In the genomic region with DNA sequence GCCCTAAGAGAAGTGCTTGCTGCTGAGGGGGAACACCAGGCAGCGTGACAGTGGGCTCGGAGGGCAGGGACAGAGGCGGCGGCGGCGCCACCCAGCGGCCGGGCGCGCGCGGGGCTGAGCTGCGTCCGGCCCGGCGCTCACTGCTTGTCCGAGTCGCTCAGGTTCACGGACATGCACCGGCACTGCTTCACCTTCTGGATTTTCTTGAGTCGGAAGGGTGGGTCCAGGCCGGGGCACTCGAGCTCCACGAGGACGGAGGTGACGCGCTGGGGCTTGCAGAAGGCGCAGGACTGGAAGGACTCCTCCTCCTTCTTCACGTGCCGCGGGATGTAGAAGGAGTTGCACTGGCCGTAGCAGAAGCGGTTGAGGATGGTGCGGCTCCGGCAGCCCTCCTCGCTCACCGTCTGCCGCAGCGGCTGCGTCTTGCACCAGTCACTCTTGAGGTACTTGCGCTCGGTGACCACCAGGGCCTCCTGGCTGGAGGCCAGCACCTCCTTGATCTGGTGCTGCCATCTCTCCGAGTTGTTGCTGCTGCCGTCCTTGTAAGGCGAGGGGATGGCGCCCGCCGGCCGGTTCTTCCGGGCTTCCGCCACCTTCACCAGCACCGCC, we compare ENCODE assay signal across 10 cellular contexts.
A peak's percentile ranks its signal among the peaks of the same experiment; 100 is the strongest.
DNase-seq lines count a peak whose midpoint lies in the region; TF ChIP-seq lines count a peak whose summit lies in the region.
"Had no signal": no experiment of that assay in that cellular context is flagged by ENCODE, and none has a peak within 500 bp of the region (broad histone marks: within the 10 kb centered on the region; RNA-seq: fewer than 3 reads in every experiment).

No MANE protein-coding gene starts in this region.

- H3K4me3 ChIP-seq in Caco-2 (ENCODE audit: low read depth, low read length) (no peak overlapping the region), HAP-1 (no peak overlapping the region)
- H3K4me3 ChIP-seq: tibial artery had no signal

- DNase-seq in ACHN (peak; percentile 79), HEK293T (ENCODE audit: extremely low spot score) (peak; percentile 73), kidney tubule cell (ENCODE audit: low spot score) (peak; percentile 37), NCI-H2029 (lab: John Stamatoyannopoulos, UW) (no peak), Caco-2 (no peak), HCEC 1CT (no peak), HAP-1 (ENCODE audit: low spot score in 2 of 2) (no peak)
- DNase-seq: NCI-H1436 treated with DMSO at 0.1 percent for 48 hours, tibial artery had no signal

- peaks cover 18% of the 10 kb centered on the region for H3K36me3 Mint-ChIP-seq in brain
- H3K36me3 Mint-ChIP-seq in Caco-2 (ENCODE audit: insufficient read depth, unreplicated experiment) = no peaks in the 10 kb centered on the region

- peak overlapping the region in 4 of 5 experiments; percentile 58 to 69 (median 62) for H3K4me3 Mint-ChIP-seq in brain
- H3K4me3 Mint-ChIP-seq in Caco-2 (ENCODE audit: unreplicated experiment) = no peak overlapping the region

- H3K27me3 Mint-ChIP-seq in brain (peaks cover 8% of the 10 kb centered on the region), Caco-2 (ENCODE audit: insufficient read depth, unreplicated experiment) (no peaks in the 10 kb centered on the region)

- H3K9me3 Mint-ChIP-seq in brain (peaks cover 0 to 5% (median 0%) of the 10 kb centered on the region in 5 experiments), Caco-2 (ENCODE audit: unreplicated experiment) (peaks cover 28% of the 10 kb centered on the region)

- H3K4me1 ChIP-seq in Caco-2 (peaks cover 11% of the 10 kb centered on the region; the same call in 1 of the 2 replicates), HAP-1 (no peaks in the 10 kb centered on the region)
- H3K4me1 ChIP-seq: tibial artery had no signal

- H3K27ac Mint-ChIP-seq in brain (no peak overlapping the region), Caco-2 (ENCODE audit: unreplicated experiment) (no peak overlapping the region)

- BruUV-seq in Caco-2 (replicated peaks; lab: Mats Ljungman, UMichigan) = no TSS peak

- H3K9me3 ChIP-seq in Caco-2 = no peaks in the 10 kb centered on the region
- no peaks in the 10 kb centered on the region; the same call in 1 of the 2 replicates for H3K9me3 ChIP-seq in HAP-1

- H3K4me1 Mint-ChIP-seq in brain (peaks cover 16% of the 10 kb centered on the region), Caco-2 (ENCODE audit: low read depth, unreplicated experiment) (peaks cover 34% of the 10 kb centered on the region)

- CTCF ChIA-PET in HEK293T (lab: Yijun Ruan, JAX) (interaction anchor here (0.6 kb wide), 1 partner anchor 10 kb away, joined by 3 read pairs; no protein-coding TSS in a partner anchor), Caco-2 (lab: Charles Lee) (no interaction called here)

- peak; percentile 7 to 45 for TF ChIP-seq CTCF in brain (conservative IDR thresholded peaks at IDR 0.05)
- TF ChIP-seq CTCF in Caco-2 (IDR thresholded peaks at IDR 0.05; ENCODE audit: insufficient read depth in 1 of 2, low read depth in 1 of 2, low read length in 1 of 2, severe bottlenecking in 1 of 2, unreplicated experiment in 1 of 2) = no peak

- no peaks in the 10 kb centered on the region for H3K27me3 ChIP-seq in Caco-2 (replicated peaks; ENCODE audit: control insufficient read depth, insufficient read depth, low read length)
- no peaks in the 10 kb centered on the region for H3K27me3 ChIP-seq in HAP-1 (ENCODE audit: low read depth)
- H3K27me3 ChIP-seq: tibial artery had no signal

- intact Hi-C loops in Caco-2 (cut with micrococcal nuclease; ENCODE audit: unreplicated experiment) = no loop called here

- H3K36me3 ChIP-seq in Caco-2 (ENCODE audit: control insufficient read depth, insufficient read depth, low read length) (no peaks in the 10 kb centered on the region), HAP-1 (replicated peaks) (no peaks in the 10 kb centered on the region)
- H3K36me3 ChIP-seq: tibial artery had no signal

- in situ Hi-C loops in ACHN (cut with HindIII; ENCODE audit: low pct_ligation_motif_present, low pct_unique_long_range_greater_than_20kb, low sequenced_read_pairs) (no loop called here), HAP-1 (cut with MboI; ENCODE audit: low sequenced_read_pairs) (no loop called here)

- POLR2A ChIA-PET in HEK293T (lab: Yijun Ruan, JAX) = no interaction called here
- POLR2A ChIA-PET in Caco-2 (lab: Charles Lee) = no interaction called here

TF ChIP-seq in HEK293T, 16 proteins besides CTCF, POLR2A, EP300 and RAD21:
- no peak for TF ChIP-seq LEF1 (IDR thresholded peaks at IDR 0.05; ENCODE audit: borderline replicate concordance)
- TF ChIP-seq L3MBTL2 (conservative IDR thresholded peaks at IDR 0.05) = peak; percentile 67

Comparison
In these comparisons a context has a peak if more than half of its experiments do, and no peak if none do; other contexts are left out.
1. DNase-seq: peak in ACHN (single experiment), HEK293T (single experiment) and kidney tubule cell (single experiment); none in NCI-H2029 (single experiment), Caco-2 (0 of 2), HCEC 1CT (single experiment) and HAP-1 (0 of 2).
2. CTCF ChIP-seq: peak in brain (2 of 2); none in Caco-2 (0 of 2).